1 cellular context compared by ENCODE assay signal in genomic region chr1:173222149-173223030, GRCh38.
TF ChIP-seq lines count a peak whose summit lies in the region.

No MANE protein-coding gene starts in this region.

TF ChIP-seq in GM12878, 131 proteins besides CTCF, POLR2A, EP300 and RAD21 (continued from another document):
- TF ChIP-seq, protein P1, sequence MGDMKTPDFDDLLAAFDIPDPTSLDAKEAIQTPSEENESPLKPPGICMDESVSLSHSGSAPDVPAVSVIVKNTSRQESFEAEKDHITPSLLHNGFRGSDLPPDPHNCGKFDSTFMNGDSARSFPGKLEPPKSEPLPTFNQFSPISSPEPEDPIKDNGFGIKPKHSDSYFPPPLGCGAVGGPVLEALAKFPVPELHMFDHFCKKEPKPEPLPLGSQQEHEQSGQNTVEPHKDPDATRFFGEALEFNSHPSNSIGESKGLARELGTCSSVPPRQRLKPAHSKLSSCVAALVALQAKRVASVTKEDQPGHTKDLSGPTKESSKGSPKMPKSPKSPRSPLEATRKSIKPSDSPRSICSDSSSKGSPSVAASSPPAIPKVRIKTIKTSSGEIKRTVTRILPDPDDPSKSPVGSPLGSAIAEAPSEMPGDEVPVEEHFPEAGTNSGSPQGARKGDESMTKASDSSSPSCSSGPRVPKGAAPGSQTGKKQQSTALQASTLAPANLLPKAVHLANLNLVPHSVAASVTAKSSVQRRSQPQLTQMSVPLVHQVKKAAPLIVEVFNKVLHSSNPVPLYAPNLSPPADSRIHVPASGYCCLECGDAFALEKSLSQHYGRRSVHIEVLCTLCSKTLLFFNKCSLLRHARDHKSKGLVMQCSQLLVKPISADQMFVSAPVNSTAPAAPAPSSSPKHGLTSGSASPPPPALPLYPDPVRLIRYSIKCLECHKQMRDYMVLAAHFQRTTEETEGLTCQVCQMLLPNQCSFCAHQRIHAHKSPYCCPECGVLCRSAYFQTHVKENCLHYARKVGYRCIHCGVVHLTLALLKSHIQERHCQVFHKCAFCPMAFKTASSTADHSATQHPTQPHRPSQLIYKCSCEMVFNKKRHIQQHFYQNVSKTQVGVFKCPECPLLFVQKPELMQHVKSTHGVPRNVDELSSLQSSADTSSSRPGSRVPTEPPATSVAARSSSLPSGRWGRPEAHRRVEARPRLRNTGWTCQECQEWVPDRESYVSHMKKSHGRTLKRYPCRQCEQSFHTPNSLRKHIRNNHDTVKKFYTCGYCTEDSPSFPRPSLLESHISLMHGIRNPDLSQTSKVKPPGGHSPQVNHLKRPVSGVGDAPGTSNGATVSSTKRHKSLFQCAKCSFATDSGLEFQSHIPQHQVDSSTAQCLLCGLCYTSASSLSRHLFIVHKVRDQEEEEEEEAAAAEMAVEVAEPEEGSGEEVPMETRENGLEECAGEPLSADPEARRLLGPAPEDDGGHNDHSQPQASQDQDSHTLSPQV (IDR thresholded peaks at IDR 0.05): no peak
- TF ChIP-seq NFIC (IDR thresholded peaks at IDR 0.05; ENCODE audit: low read depth, low read length) (peak; percentile 67; the same call in 1 of the 2 replicates), EGR1 (IDR thresholded peaks at IDR 0.05; ENCODE audit: borderline replicate concordance in 1 of 2, low read depth in 2 of 2, low read length in 2 of 2) (no peak), USF1 (IDR thresholded peaks at IDR 0.05; ENCODE audit: borderline replicate concordance, extremely low read length, insufficient read depth, low read depth, low read length) (no peak), RB1 (IDR thresholded peaks at IDR 0.05; ENCODE audit: borderline replicate concordance) (no peak), CHD2 (IDR thresholded peaks at IDR 0.05; ENCODE audit: borderline replicate concordance, low read depth, low read length) (0 out of 2 replicates have a peak, but pooled peaks have one; percentile 22), POLR2AphosphoS2 (IDR thresholded peaks at IDR 0.05; ENCODE audit: low read depth, low read length) (no peak), CREM (IDR thresholded peaks at IDR 0.05; ENCODE audit: low read depth) (0 out of 2 replicates have a peak, but pooled peaks have one; percentile 9), MYB (IDR thresholded peaks at IDR 0.05; ENCODE audit: borderline replicate concordance, low read depth, low read length) (no peak), RELB (IDR thresholded peaks at IDR 0.05; ENCODE audit: low read depth) (peak; percentile 28; the same call in 1 of the 2 replicates), CHD1 (IDR thresholded peaks at IDR 0.05; ENCODE audit: low read depth, low read length) (no peak), IKZF1 (conservative IDR thresholded peaks at IDR 0.05) (peak; percentile 66), NFYA (IDR thresholded peaks at IDR 0.05; ENCODE audit: borderline replicate concordance, low read depth, low read length) (no peak), TAF1 (IDR thresholded peaks at IDR 0.05; ENCODE audit: borderline replicate concordance, low read depth, low read length) (no peak), JUNB (IDR thresholded peaks at IDR 0.05) (peak; percentile 54), ZBED1 (IDR thresholded peaks at IDR 0.05; ENCODE audit: borderline replicate concordance) (peak; percentile 65; the same call in 1 of the 2 replicates), BHLHE40 (IDR thresholded peaks at IDR 0.05; ENCODE audit: borderline replicate concordance in 1 of 2, low read depth in 2 of 2, low read length in 1 of 2) (peak in 1 of 2 experiments; percentile 31; a peak in 1 of 4 replicates), IKZF2 (IDR thresholded peaks at IDR 0.05) (peak; percentile 53 to 57; a peak in 3 of 4 replicates), SMARCA5 (IDR thresholded peaks at IDR 0.05) (no peak), ETV6 (conservative IDR thresholded peaks at IDR 0.05 in 1 of 2, IDR thresholded peaks at IDR 0.05 in 1 of 2; ENCODE audit: borderline replicate concordance in 1 of 2, low read depth in 1 of 2) (peak in 1 of 2 experiments; percentile 57; a peak in 1 of 4 replicates), TCF7 (IDR thresholded peaks at IDR 0.05; ENCODE audit: borderline replicate concordance) (no peak), ZSCAN29 (IDR thresholded peaks at IDR 0.05) (no peak), LARP7 (IDR thresholded peaks at IDR 0.05) (no peak), CBFB (IDR thresholded peaks at IDR 0.05; ENCODE audit: low read depth) (0 out of 2 replicates have a peak, but pooled peaks have one; percentile 28), EED (IDR thresholded peaks at IDR 0.05; ENCODE audit: low read depth) (peak; percentile 27; the same call in 1 of the 2 replicates), SUZ12 (IDR thresholded peaks at IDR 0.05; ENCODE audit: unreplicated experiment) (no peak), ZBTB40 (IDR thresholded peaks at IDR 0.05; ENCODE audit: borderline replicate concordance) (no peak), FOXM1 (IDR thresholded peaks at IDR 0.05; ENCODE audit: low read depth, low read length) (peak; percentile 66; the same call in 1 of the 2 replicates), MEF2B (IDR thresholded peaks at IDR 0.05; ENCODE audit: partially characterized antibody, poor library complexity, severe bottlenecking) (peak; percentile 48), SMAD1 (IDR thresholded peaks at IDR 0.05; ENCODE audit: low read depth, partially characterized antibody) (no peak)
- TF ChIP-seq, protein P2, sequence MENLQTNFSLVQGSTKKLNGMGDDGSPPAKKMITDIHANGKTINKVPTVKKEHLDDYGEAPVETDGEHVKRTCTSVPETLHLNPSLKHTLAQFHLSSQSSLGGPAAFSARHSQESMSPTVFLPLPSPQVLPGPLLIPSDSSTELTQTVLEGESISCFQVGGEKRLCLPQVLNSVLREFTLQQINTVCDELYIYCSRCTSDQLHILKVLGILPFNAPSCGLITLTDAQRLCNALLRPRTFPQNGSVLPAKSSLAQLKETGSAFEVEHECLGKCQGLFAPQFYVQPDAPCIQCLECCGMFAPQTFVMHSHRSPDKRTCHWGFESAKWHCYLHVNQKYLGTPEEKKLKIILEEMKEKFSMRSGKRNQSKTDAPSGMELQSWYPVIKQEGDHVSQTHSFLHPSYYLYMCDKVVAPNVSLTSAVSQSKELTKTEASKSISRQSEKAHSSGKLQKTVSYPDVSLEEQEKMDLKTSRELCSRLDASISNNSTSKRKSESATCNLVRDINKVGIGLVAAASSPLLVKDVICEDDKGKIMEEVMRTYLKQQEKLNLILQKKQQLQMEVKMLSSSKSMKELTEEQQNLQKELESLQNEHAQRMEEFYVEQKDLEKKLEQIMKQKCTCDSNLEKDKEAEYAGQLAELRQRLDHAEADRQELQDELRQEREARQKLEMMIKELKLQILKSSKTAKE (IDR thresholded peaks at IDR 0.05; ENCODE audit: low read depth, poor library complexity, severe bottlenecking): no peak
- TF ChIP-seq, protein P3, sequence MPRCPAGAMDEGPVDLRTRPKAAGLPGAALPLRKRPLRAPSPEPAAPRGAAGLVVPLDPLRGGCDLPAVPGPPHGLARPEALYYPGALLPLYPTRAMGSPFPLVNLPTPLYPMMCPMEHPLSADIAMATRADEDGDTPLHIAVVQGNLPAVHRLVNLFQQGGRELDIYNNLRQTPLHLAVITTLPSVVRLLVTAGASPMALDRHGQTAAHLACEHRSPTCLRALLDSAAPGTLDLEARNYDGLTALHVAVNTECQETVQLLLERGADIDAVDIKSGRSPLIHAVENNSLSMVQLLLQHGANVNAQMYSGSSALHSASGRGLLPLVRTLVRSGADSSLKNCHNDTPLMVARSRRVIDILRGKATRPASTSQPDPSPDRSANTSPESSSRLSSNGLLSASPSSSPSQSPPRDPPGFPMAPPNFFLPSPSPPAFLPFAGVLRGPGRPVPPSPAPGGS (IDR thresholded peaks at IDR 0.05; ENCODE audit: borderline replicate concordance, insufficient read depth, low read depth, low read length, poor library complexity, severe bottlenecking): peak; percentile 45
